In genomic region chr9:89234636-89235035, GRCh38 we compare ENCODE assay signal across 8 cellular contexts. TPM values are rescaled to one million over a fixed set of nuclear protein-coding genes. Genes with fewer than 3 reads are reported as not detected.
DNase-seq lines count a peak whose midpoint lies in the region; ATAC-seq, FAIRE-seq and TF ChIP-seq lines count a peak whose summit lies in the region.

No MANE protein-coding gene starts in this region.

- H2BK15ac ChIP-seq in mesendoderm (replicated peaks; ENCODE audit: low read depth) = no peak overlapping the region

- H3K27me3 ChIP-seq in mesendoderm (ENCODE audit: insufficient read depth, low read length, poor library complexity) = no peaks in the 10 kb centered on the region

- H4K8ac ChIP-seq in mesendoderm (ENCODE audit: low read depth, low read length) = no peak overlapping the region

- H3K23ac ChIP-seq in mesendoderm (ENCODE audit: low read length) = no peak overlapping the region

- peaks cover 80% of the 10 kb centered on the region for H3K27me3 Mint-ChIP-seq in activated naive CD8-positive, alpha-beta T cell treated with anti-CD3 and anti-CD28 coated beads, Interleukin-2, amount 50 U/mL, for 24 hours

- H3K4me2 ChIP-seq in mesendoderm (ENCODE audit: low read length) = peak overlapping the region; percentile 7

- H3K9me3 Mint-ChIP-seq in activated naive CD8-positive, alpha-beta T cell treated with anti-CD3 and anti-CD28 coated beads, Interleukin-2, amount 50 U/mL, for 24 hours = peaks cover 15% of the 10 kb centered on the region

- H2BK5ac ChIP-seq in mesendoderm (ENCODE audit: low read length) = no peak overlapping the region

- TF ChIP-seq POLR2A in GM12892 (IDR thresholded peaks at IDR 0.05; ENCODE audit: low read depth, low read length) = no peak

- no CpG with 5 or more reads among the region's 28 CpGs for WGBS in mesendoderm (ENCODE audit: extremely low coverage, insufficient coverage, low lambda C conversion rate)

- no peaks in the 10 kb centered on the region for H3K79me1 ChIP-seq in mesendoderm (ENCODE audit: low read length)

- H3K9ac ChIP-seq in mesendoderm (ENCODE audit: low read length) = no peak overlapping the region

- H2AK5ac ChIP-seq in mesendoderm (ENCODE audit: low read length) = no peak overlapping the region

- H3K4me3 Mint-ChIP-seq in activated naive CD8-positive, alpha-beta T cell treated with anti-CD3 and anti-CD28 coated beads, Interleukin-2, amount 50 U/mL, for 24 hours = peak overlapping the region; percentile 15

- ATAC-seq in HG03432 (IDR thresholded peaks at IDR 0.05; ENCODE audit: unreplicated experiment) = peak; percentile 95
- peak; percentile 91 for ATAC-seq in activated naive CD8-positive, alpha-beta T cell treated with anti-CD3 and anti-CD28 coated beads, Interleukin-2, amount 50 U/mL, for 24 hours

- H2BK120ac ChIP-seq in mesendoderm (ENCODE audit: low read depth, low read length) = no peak overlapping the region

- peak overlapping the region; percentile 31 for H3K56ac ChIP-seq in mesendoderm (ENCODE audit: low read length)

- no peak overlapping the region for H3K4me3 ChIP-seq in mesendoderm (ENCODE audit: low read length)

- no peak overlapping the region for H4K5ac ChIP-seq in mesendoderm (ENCODE audit: low read length)

- no peak for FAIRE-seq in urothelium cell line (lab: Jason Lieb, UNC)
- no peak for FAIRE-seq in GM12892 (lab: Jason Lieb, UNC)

- no peak overlapping the region for H3K27ac Mint-ChIP-seq in activated naive CD8-positive, alpha-beta T cell treated with anti-CD3 and anti-CD28 coated beads, Interleukin-2, amount 50 U/mL, for 24 hours

- no peak overlapping the region for H3K4ac ChIP-seq in mesendoderm (ENCODE audit: low read depth, low read length)

- no peaks in the 10 kb centered on the region for H3K79me2 ChIP-seq in mesendoderm (ENCODE audit: control insufficient read depth, insufficient read depth, low read length)

- peak; percentile 11 to 49 for DNase-seq in activated CD4-positive, alpha-beta T cell treated with anti-CD3 and anti-CD28 coated beads for 24 hours (ENCODE audit: low read depth in 2 of 2)
- no peak for DNase-seq in activated CD4-positive, alpha-beta T cell treated with anti-CD3 and anti-CD28 coated beads for 4 hours
- DNase-seq in activated naive CD8-positive, alpha-beta T cell treated with anti-CD3 and anti-CD28 coated beads, Interleukin-2, amount 50 U/mL, for 24 hours = peak; percentile 58
- DNase-seq in mesendoderm = no peak
- peak; percentile 59 for DNase-seq in urothelium cell line (ENCODE audit: low spot score)
- DNase-seq in effector CD4-positive, alpha-beta T cell = no peak
- no peak for DNase-seq in GM12892 (ENCODE audit: insufficient read length)

- no peak overlapping the region for H3K18ac ChIP-seq in mesendoderm (ENCODE audit: low read length)

- H3K4me1 Mint-ChIP-seq in activated naive CD8-positive, alpha-beta T cell treated with anti-CD3 and anti-CD28 coated beads, Interleukin-2, amount 50 U/mL, for 24 hours = peaks cover 18% of the 10 kb centered on the region

- no peaks in the 10 kb centered on the region for H3K4me1 ChIP-seq in mesendoderm (ENCODE audit: control insufficient read depth, low read depth, low read length)

- H3K36me3 ChIP-seq in mesendoderm (ENCODE audit: control insufficient read depth, insufficient read depth, low read length) = no peaks in the 10 kb centered on the region

- peaks cover 2% of the 10 kb centered on the region for H3K36me3 Mint-ChIP-seq in activated naive CD8-positive, alpha-beta T cell treated with anti-CD3 and anti-CD28 coated beads, Interleukin-2, amount 50 U/mL, for 24 hours (ENCODE audit: low read depth)

- no peak overlapping the region for H3K27ac ChIP-seq in mesendoderm (ENCODE audit: low read depth, low read length)

RNA-seq across cellular contexts. Expression of gene SHC3, which starts 56.0 kb away (rescaled TPM):
- 1.7 TPM for polyA plus RNA-seq in mesendoderm (2013, experiment 1 of 2)
- polyA plus RNA-seq in mesendoderm (2013, experiment 2 of 2) = 1.9 TPM
- 0.04 TPM for polyA plus RNA-seq in GM12892 (2012; ENCODE audit: missing spikeins)

Comparison
In these comparisons a context has a peak if more than half of its experiments do, and no peak if none do; other contexts are left out.
1. DNase-seq: peak in activated CD4-positive, alpha-beta T cell treated with anti-CD3 and anti-CD28 coated beads for 24 hours (2 of 2), activated naive CD8-positive, alpha-beta T cell treated with anti-CD3 and anti-CD28 coated beads, Interleukin-2, amount 50 U/mL, for 24 hours (single experiment) and urothelium cell line (single experiment); none in activated CD4-positive, alpha-beta T cell treated with anti-CD3 and anti-CD28 coated beads for 4 hours (0 of 2), mesendoderm (single experiment), effector CD4-positive, alpha-beta T cell (single experiment) and GM12892 (single experiment).